ENCODE assay signal across 1 cellular context in the genomic region with DNA sequence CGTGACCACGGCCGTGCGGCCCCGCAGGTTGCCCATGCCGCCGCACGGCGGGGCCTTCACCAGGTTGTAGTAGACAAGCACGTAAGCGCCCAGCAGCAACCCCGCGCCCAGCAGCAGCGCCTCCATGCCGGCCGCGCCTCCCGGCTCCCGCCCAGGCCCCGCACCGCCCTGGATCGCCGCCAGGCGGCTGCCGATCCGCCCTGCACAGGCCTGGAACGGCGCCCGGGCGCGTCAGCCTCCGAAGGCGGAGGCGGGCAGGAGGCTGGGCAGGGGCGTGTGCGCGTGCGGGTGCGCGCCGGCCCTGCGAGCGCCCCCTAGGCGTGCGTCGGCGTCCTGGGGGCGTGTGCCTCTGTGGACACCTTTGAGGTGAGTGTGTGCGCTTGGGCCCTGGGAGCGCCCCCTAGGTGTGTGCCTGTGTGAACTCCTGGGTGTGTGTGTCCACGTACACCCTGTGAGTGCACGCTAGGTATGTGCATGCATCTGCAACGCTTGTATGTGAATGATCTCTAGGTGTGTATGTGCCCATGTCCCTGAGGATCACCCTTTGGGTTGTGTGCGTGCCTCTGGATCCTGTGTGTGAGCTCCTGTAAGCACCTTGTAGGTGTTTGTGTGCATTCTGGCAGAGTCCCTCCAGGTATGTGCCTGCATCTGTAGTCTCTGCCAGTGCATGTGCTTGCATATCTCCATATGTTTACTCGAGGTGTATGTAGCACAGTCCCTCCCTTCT.
TF ChIP-seq lines count a peak whose summit lies in the region.

DHRS13 (minus strand) TSS at position 261 of the 727 bp plus-strand sequence; CDS start at position 126, 135 bp downstream.

TF ChIP-seq in K562, 482 proteins besides CTCF, POLR2A, EP300 and RAD21 (continued from another document):
- peak; percentile 56; the same call in 1 of the 2 replicates for TF ChIP-seq DMBX1 (CRISPR knock-in tag; IDR thresholded peaks at IDR 0.05; ENCODE audit: borderline replicate concordance)
- peak; percentile 95 for TF ChIP-seq KAT7 (CRISPR knock-in tag; IDR thresholded peaks at IDR 0.05; ENCODE audit: borderline replicate concordance)
- peak in 1 of 2 experiments; percentile 85; a peak in 2 of 4 replicates for TF ChIP-seq KDM4B (IDR thresholded peaks at IDR 0.05; ENCODE audit: borderline replicate concordance in 2 of 2, low read depth in 1 of 2)
- no peak for TF ChIP-seq CEBPG (CRISPR knock-in tag; IDR thresholded peaks at IDR 0.05)
- no peak for TF ChIP-seq CEBPG (tag; conservative IDR thresholded peaks at IDR 0.05 in 1 of 2, IDR thresholded peaks at IDR 0.05 in 1 of 2)
- TF ChIP-seq CBX2 (IDR thresholded peaks at IDR 0.05; ENCODE audit: insufficient read depth, low read length, poor library complexity, severe bottlenecking) = no peak
- no peak for TF ChIP-seq KHSRP (IDR thresholded peaks at IDR 0.05)
- no peak for TF ChIP-seq RNF219 (CRISPR knock-in tag; IDR thresholded peaks at IDR 0.05)
- no peak for TF ChIP-seq ZNF699 (CRISPR knock-in tag; IDR thresholded peaks at IDR 0.05; ENCODE audit: insufficient replicate concordance)
- no peak for TF ChIP-seq MAFK (IDR thresholded peaks at IDR 0.05; ENCODE audit: low read length)
- TF ChIP-seq SIN3B (IDR thresholded peaks at IDR 0.05; ENCODE audit: low read depth) = peak; percentile 69; the same call in 1 of the 2 replicates
- TF ChIP-seq ZNF143 (CRISPR knock-in tag; IDR thresholded peaks at IDR 0.05) = no peak
- TF ChIP-seq ZNF311 (CRISPR knock-in tag; IDR thresholded peaks at IDR 0.05) = no peak
- no peak for TF ChIP-seq PCBP2 (IDR thresholded peaks at IDR 0.05; ENCODE audit: low read depth, low read length, poor library complexity, severe bottlenecking)
- TF ChIP-seq ZFP36 (IDR thresholded peaks at IDR 0.05; ENCODE audit: low read depth, low read length, partially characterized antibody) = no peak
- TF ChIP-seq, protein P1, sequence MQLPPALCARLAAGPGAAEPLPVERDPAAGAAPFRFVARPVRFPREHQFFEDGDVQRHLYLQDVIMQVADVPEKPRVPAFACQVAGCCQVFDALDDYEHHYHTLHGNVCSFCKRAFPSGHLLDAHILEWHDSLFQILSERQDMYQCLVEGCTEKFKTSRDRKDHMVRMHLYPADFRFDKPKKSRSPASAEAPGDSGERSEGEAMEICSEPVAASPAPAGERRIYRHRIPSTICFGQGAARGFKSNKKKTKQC (CRISPR knock-in tag; IDR thresholded peaks at IDR 0.05) = no peak; the same call in 1 of the 2 replicates
- TF ChIP-seq ZNF316 (IDR thresholded peaks at IDR 0.05) = no peak
- no peak for TF ChIP-seq TFAM (CRISPR knock-in tag; conservative IDR thresholded peaks at IDR 0.05)
- TF ChIP-seq PRPF4 (IDR thresholded peaks at IDR 0.05; ENCODE audit: insufficient read depth, low read depth, low read length, poor library complexity, severe bottlenecking) = peak; percentile 62
- peak; percentile 42; the same call in 1 of the 2 replicates for TF ChIP-seq ZNF263 (CRISPR knock-in tag; IDR thresholded peaks at IDR 0.05; ENCODE audit: borderline replicate concordance)
- TF ChIP-seq KLF13 (tag; IDR thresholded peaks at IDR 0.05; ENCODE audit: borderline replicate concordance, low read depth) = peak; percentile 99
- TF ChIP-seq, protein P2, sequence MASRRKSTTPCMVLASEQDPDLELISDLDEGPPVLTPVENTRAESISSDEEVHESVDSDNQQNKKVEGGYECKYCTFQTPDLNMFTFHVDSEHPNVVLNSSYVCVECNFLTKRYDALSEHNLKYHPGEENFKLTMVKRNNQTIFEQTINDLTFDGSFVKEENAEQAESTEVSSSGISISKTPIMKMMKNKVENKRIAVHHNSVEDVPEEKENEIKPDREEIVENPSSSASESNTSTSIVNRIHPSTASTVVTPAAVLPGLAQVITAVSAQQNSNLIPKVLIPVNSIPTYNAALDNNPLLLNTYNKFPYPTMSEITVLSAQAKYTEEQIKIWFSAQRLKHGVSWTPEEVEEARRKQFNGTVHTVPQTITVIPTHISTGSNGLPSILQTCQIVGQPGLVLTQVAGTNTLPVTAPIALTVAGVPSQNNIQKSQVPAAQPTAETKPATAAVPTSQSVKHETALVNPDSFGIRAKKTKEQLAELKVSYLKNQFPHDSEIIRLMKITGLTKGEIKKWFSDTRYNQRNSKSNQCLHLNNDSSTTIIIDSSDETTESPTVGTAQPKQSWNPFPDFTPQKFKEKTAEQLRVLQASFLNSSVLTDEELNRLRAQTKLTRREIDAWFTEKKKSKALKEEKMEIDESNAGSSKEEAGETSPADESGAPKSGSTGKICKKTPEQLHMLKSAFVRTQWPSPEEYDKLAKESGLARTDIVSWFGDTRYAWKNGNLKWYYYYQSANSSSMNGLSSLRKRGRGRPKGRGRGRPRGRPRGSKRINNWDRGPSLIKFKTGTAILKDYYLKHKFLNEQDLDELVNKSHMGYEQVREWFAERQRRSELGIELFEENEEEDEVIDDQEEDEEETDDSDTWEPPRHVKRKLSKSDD (conservative IDR thresholded peaks at IDR 0.05; ENCODE audit: low read length) = no peak
- TF ChIP-seq ZBTB33 (CRISPR knock-in tag; IDR thresholded peaks at IDR 0.05) = peak; percentile 84
- no peak for TF ChIP-seq ZNF696 (CRISPR knock-in tag; conservative IDR thresholded peaks at IDR 0.05)
- TF ChIP-seq RBM34 (IDR thresholded peaks at IDR 0.05; ENCODE audit: borderline replicate concordance, insufficient read depth, low read length) = no peak
- TF ChIP-seq CBX8 (IDR thresholded peaks at IDR 0.05; ENCODE audit: borderline replicate concordance, extremely low read depth, low read depth, low read length, poor library complexity, severe bottlenecking) = no peak
- TF ChIP-seq PML (IDR thresholded peaks at IDR 0.05; ENCODE audit: low read length) = no peak
- TF ChIP-seq SLC30A9 (CRISPR knock-in tag; IDR thresholded peaks at IDR 0.05) = peak; percentile 8; the same call in 1 of the 2 replicates
- 0 out of 2 replicates have a peak, but pooled peaks have one; percentile 65 for TF ChIP-seq CAMTA2 (CRISPR knock-in tag; conservative IDR thresholded peaks at IDR 0.05)
- TF ChIP-seq TAF9B (IDR thresholded peaks at IDR 0.05; ENCODE audit: partially characterized antibody) = no peak
- no peak for TF ChIP-seq POLR3A (IDR thresholded peaks at IDR 0.05; ENCODE audit: borderline replicate concordance, extremely low read depth, insufficient read depth, insufficient read length)
TF ChIP-seq in K562: peak in this region for 178.
